In genomic region chr5:181261320-181262085, GRCh38 we compare ENCODE assay signal across 8 cellular contexts. TPM values are rescaled to one million over a fixed set of nuclear protein-coding genes. Genes with fewer than 3 reads are reported as not detected.
DNase-seq lines count a peak whose midpoint lies in the region; ATAC-seq lines count a peak whose summit lies in the region.

No MANE protein-coding gene starts in this region.

- peak overlapping the region; percentile 64 to 88 for H3K14ac ChIP-seq in mesenchymal stem cell (ENCODE audit: low read length in 2 of 2)

- H2AK5ac ChIP-seq in mesenchymal stem cell (ENCODE audit: low read length, severe bottlenecking), result peak overlapping the region; percentile 76

- H3K4me1 ChIP-seq in duodenal mucosa (ENCODE audit: control insufficient read depth in 1 of 2, insufficient read depth in 2 of 2, low read length in 2 of 2) (peaks cover 25 to 34% of the 10 kb centered on the region in 2 donors), mesenchymal stem cell (ENCODE audit: control insufficient read depth, insufficient read depth, low read depth, low read length) (peaks cover 5% of the 10 kb centered on the region)

- peak overlapping the region; percentile 95 for H2BK5ac ChIP-seq in mesenchymal stem cell (ENCODE audit: low read depth, low read length, poor library complexity, severe bottlenecking)

- peak overlapping the region; percentile 93 to 99 for H3K18ac ChIP-seq in mesenchymal stem cell (ENCODE audit: low read depth in 1 of 2, low read length in 2 of 2)

- peak overlapping the region; percentile 73 for H2AFZ ChIP-seq in mesenchymal stem cell (ENCODE audit: low read depth, low read length)

- H3K4ac ChIP-seq in mesenchymal stem cell (ENCODE audit: low read depth in 1 of 2, low read length in 2 of 2), result peak overlapping the region; percentile 87 to 99

- H3K23ac ChIP-seq in mesenchymal stem cell (ENCODE audit: low read length in 2 of 2), result peak overlapping the region in 1 of 2 experiments; percentile 5

- H2BK15ac ChIP-seq in mesenchymal stem cell (ENCODE audit: low read depth, poor library complexity, severe bottlenecking), result peak overlapping the region; percentile 95

- H3K4me3 ChIP-seq in duodenal mucosa (ENCODE audit: low read depth in 1 of 2, low read length in 2 of 2), result peak overlapping the region; percentile 98 to 99
- peak overlapping the region; percentile 74 to 98 for H3K4me3 ChIP-seq in mesenchymal stem cell (ENCODE audit: insufficient read depth in 1 of 2, low read depth in 1 of 2, low read length in 2 of 2)

- H2BK120ac ChIP-seq in mesenchymal stem cell (ENCODE audit: low read depth, low read length), result peak overlapping the region; percentile 86

- peak overlapping the region; percentile 99 for H4K8ac ChIP-seq in mesenchymal stem cell (ENCODE audit: low read length)

- WGBS in mesenchymal stem cell, result under 1% methylated on average over 42 of the region's 60 CpGs

- H3K79me1 ChIP-seq in mesenchymal stem cell (replicated peaks; ENCODE audit: low read length, poor library complexity, severe bottlenecking), result peaks cover 16% of the 10 kb centered on the region

- peak overlapping the region; percentile 80 for H3K4me2 ChIP-seq in mesenchymal stem cell (ENCODE audit: low read length, poor library complexity, severe bottlenecking)

- peak overlapping the region; percentile 96 for H3K27ac ChIP-seq in duodenal mucosa (ENCODE audit: low read depth, low read length)
- H3K27ac ChIP-seq in mesenchymal stem cell (ENCODE audit: low read length, poor library complexity, severe bottlenecking), result peak overlapping the region; percentile 94

- no peaks in the 10 kb centered on the region for H3K27me3 ChIP-seq in duodenal mucosa (ENCODE audit: control insufficient read depth in 1 of 2, insufficient read depth in 2 of 2, low read length in 2 of 2)
- no peaks in the 10 kb centered on the region for H3K27me3 ChIP-seq in mesenchymal stem cell (ENCODE audit: control insufficient read depth in 1 of 2, insufficient read depth in 1 of 2, low read length in 2 of 2)

- peak; percentile 56 for ATAC-seq in HG03280 (IDR thresholded peaks at IDR 0.05; ENCODE audit: unreplicated experiment)

- peaks cover 7 to 10% of the 10 kb centered on the region in 2 donors for H3K36me3 ChIP-seq in duodenal mucosa (ENCODE audit: control insufficient read depth in 1 of 2, insufficient read depth in 2 of 2, low read length in 2 of 2)
- peaks cover 14 to 22% of the 10 kb centered on the region in 2 experiments for H3K36me3 ChIP-seq in mesenchymal stem cell (ENCODE audit: control insufficient read depth in 1 of 2, insufficient read depth in 2 of 2, low read depth in 1 of 2, low read length in 2 of 2)

- H2BK12ac ChIP-seq in mesenchymal stem cell (ENCODE audit: low read length in 2 of 2), result no peak overlapping the region

- DNase-seq in activated gamma-delta T cell treated with Interleukin-2 at 50 U/mL for 16 hours (peak; percentile 73), activated gamma-delta T cell (lab: John Stamatoyannopoulos, UW) (no peak), mesenchymal stem cell (peak; percentile 83), mesenteric fat pad (ENCODE audit: low spot score) (no peak)
- peak; percentile 52 to 53 for DNase-seq in activated CD4-positive, alpha-beta T cell treated with anti-CD3 and anti-CD28 coated beads for 24 hours (ENCODE audit: low read depth in 2 of 2)
- DNase-seq in stimulated activated CD8-positive, alpha-beta memory T cell treated with anti-CD3 and anti-CD28 coated beads, Interleukin-2, amount 100 ng/mL, for 1 hour (ENCODE audit: low read depth in 2 of 2), result peak; percentile 51 to 52

- peak overlapping the region; percentile 97 for H4K91ac ChIP-seq in mesenchymal stem cell (ENCODE audit: low read length)

- H3K9me3 ChIP-seq in duodenal mucosa (ENCODE audit: control insufficient read depth in 1 of 2, low read length in 2 of 2) (no peaks in the 10 kb centered on the region), mesenchymal stem cell (ENCODE audit: control insufficient read depth, low read length) (no peaks in the 10 kb centered on the region)

- H3K9ac ChIP-seq in duodenal mucosa (ENCODE audit: low read depth in 1 of 2, low read length in 2 of 2) (peak overlapping the region; percentile 94 to 100), mesenchymal stem cell (ENCODE audit: low read length) (peak overlapping the region; percentile 99)

RNA-seq across cellular contexts. Expression of gene TRIM52, which starts 0.6 kb away (rescaled TPM):
- 4.2 TPM for polyA plus RNA-seq in mesenchymal stem cell (2013, experiment 1 of 2)
- polyA plus RNA-seq in mesenchymal stem cell (2013, experiment 2 of 2), result 4.0 TPM
- 9.5 TPM for total RNA-seq in mesenteric fat pad

RNA-seq across cellular contexts. Expression of gene RACK1, which starts 17.8 kb away (rescaled TPM):
- 2,784 TPM for polyA plus RNA-seq in mesenchymal stem cell (2013, experiment 1 of 2)
- 2,751 TPM for polyA plus RNA-seq in mesenchymal stem cell (2013, experiment 2 of 2)
- 1,262 TPM for total RNA-seq in mesenteric fat pad

RNA-seq across cellular contexts. Expression of gene TRIM41, which starts 38.4 kb away (rescaled TPM):
- 19.1 TPM for polyA plus RNA-seq in mesenchymal stem cell (2013, experiment 1 of 2)
- polyA plus RNA-seq in mesenchymal stem cell (2013, experiment 2 of 2), result 19.0 TPM
- total RNA-seq in mesenteric fat pad, result 22.1 TPM

RNA-seq across cellular contexts. Expression of gene TRIM7, which starts 56.5 kb away (rescaled TPM):
- 1.8 TPM for polyA plus RNA-seq in mesenchymal stem cell (2013, experiment 1 of 2)
- 1.4 TPM for polyA plus RNA-seq in mesenchymal stem cell (2013, experiment 2 of 2)
- total RNA-seq in mesenteric fat pad, result 3.0 TPM

Comparison
In these comparisons a context has a peak if more than half of its experiments do, and no peak if none do; other contexts are left out.
1. DNase-seq: peak in activated gamma-delta T cell treated with Interleukin-2 at 50 U/mL for 16 hours (single experiment), activated CD4-positive, alpha-beta T cell treated with anti-CD3 and anti-CD28 coated beads for 24 hours (2 of 2), mesenchymal stem cell (single experiment) and stimulated activated CD8-positive, alpha-beta memory T cell treated with anti-CD3 and anti-CD28 coated beads, Interleukin-2, amount 100 ng/mL, for 1 hour (2 of 2); none in activated gamma-delta T cell (single experiment) and mesenteric fat pad (single experiment).